ENCODE assay signal across 1 cellular context in genomic region chr14:93072659-93073365, GRCh38.
TF ChIP-seq lines count a peak whose summit lies in the region.

No MANE protein-coding gene starts in this region.

TF ChIP-seq in GM12878, 131 proteins besides CTCF, POLR2A, EP300 and RAD21 (continued from another document):
- TF ChIP-seq ZBTB40 (IDR thresholded peaks at IDR 0.05; ENCODE audit: borderline replicate concordance) (no peak), NBN (IDR thresholded peaks at IDR 0.05) (peak; percentile 84), CEBPZ (IDR thresholded peaks at IDR 0.05; ENCODE audit: low read depth, low read length) (no peak), TCF12 (IDR thresholded peaks at IDR 0.05; ENCODE audit: low read depth, low read length) (no peak), BMI1 (IDR thresholded peaks at IDR 0.05; ENCODE audit: borderline replicate concordance) (no peak; the same call in 1 of the 2 replicates), CREM (IDR thresholded peaks at IDR 0.05; ENCODE audit: low read depth) (no peak), TCF7 (IDR thresholded peaks at IDR 0.05; ENCODE audit: borderline replicate concordance) (no peak), SMAD1 (IDR thresholded peaks at IDR 0.05; ENCODE audit: low read depth, partially characterized antibody) (no peak)
TF ChIP-seq in GM12878: peak in this region for 30.
